9 cellular contexts compared by ENCODE assay signal in the genomic region with DNA sequence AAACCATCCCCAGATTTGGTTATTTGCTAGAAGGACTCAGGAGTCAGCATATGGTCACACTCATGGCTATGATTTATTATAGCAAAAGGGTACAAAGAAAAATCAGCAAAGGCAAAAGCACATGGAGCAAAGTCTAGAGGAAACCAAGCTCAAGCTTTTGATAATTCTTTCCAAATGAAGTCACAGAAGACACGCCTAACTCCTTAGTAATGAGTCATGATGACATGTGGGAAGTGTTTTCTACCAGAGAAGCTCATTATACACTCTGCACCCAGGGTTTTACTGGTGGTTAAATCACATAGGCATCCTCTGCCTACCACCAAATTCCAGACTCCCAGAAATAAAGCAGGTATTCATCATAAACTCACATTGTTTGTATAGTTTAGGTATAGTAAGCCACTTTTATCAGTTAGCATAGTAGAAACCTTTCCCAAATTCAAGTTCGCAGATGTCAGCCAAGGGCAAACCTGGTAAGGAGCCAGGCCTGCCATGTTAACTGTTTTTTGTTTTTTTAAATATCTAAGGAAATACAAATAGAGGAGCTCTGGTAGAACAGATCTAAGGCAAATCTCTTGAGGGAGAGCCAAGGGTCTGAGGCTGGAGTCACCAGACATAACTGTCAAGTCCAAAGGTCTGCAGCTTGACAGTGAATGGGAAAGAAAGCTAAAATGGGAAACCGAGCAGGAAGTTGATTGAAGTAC. TPM values are rescaled to one million over a fixed set of nuclear protein-coding genes. Genes with fewer than 3 reads are reported as not detected.
DNase-seq lines count a peak whose midpoint lies in the region; ATAC-seq and TF ChIP-seq lines count a peak whose summit lies in the region.
"Had no signal": no experiment of that assay in that cellular context is flagged by ENCODE, and none has a peak within 500 bp of the region (broad histone marks: within the 10 kb centered on the region; RNA-seq: fewer than 3 reads in every experiment).

No MANE protein-coding gene starts in this region.

- H3K27me3 Mint-ChIP-seq in activated T-helper 1 cell treated with anti-CD3 and anti-CD28 coated beads, Interleukin-12 subunit alpha, Interleukin-12 subunit beta, Interleukin-2, Interleukin-4 antibody, amounts not matched to agents 30 ng/mL and 10 ng/mL and 1 ng/mL, durations not matched to agents 14 hours and 24 hours and 36 hours (ENCODE audit: insufficient read depth), result no peaks in the 10 kb centered on the region
- H3K27me3 Mint-ChIP-seq: IgD-negative memory B cell had no signal

- H3K27ac Mint-ChIP-seq in activated T-helper 1 cell treated with anti-CD3 and anti-CD28 coated beads, Interleukin-12 subunit alpha, Interleukin-12 subunit beta, Interleukin-2, Interleukin-4 antibody, amounts not matched to agents 30 ng/mL and 10 ng/mL and 1 ng/mL, durations not matched to agents 14 hours and 24 hours and 36 hours, result no peak overlapping the region
- H3K27ac Mint-ChIP-seq: IgD-negative memory B cell had no signal

- no peak overlapping the region for H3K4me3 Mint-ChIP-seq in activated T-helper 1 cell treated with anti-CD3 and anti-CD28 coated beads, Interleukin-12 subunit alpha, Interleukin-12 subunit beta, Interleukin-2, Interleukin-4 antibody, amounts not matched to agents 30 ng/mL and 10 ng/mL and 1 ng/mL, durations not matched to agents 14 hours and 24 hours and 36 hours
- H3K4me3 Mint-ChIP-seq: IgD-negative memory B cell had no signal

- H3K4me1 Mint-ChIP-seq in activated T-helper 1 cell treated with anti-CD3 and anti-CD28 coated beads, Interleukin-12 subunit alpha, Interleukin-12 subunit beta, Interleukin-2, Interleukin-4 antibody, amounts not matched to agents 30 ng/mL and 10 ng/mL and 1 ng/mL, durations not matched to agents 14 hours and 24 hours and 36 hours (ENCODE audit: low read depth), result peaks cover 9% of the 10 kb centered on the region
- H3K4me1 Mint-ChIP-seq: IgD-negative memory B cell had no signal

- intact Hi-C loops in activated T-helper 1 cell treated with anti-CD3 and anti-CD28 coated beads, Interleukin-12 subunit alpha, Interleukin-12 subunit beta, Interleukin-2, Interleukin-4 antibody, amounts not matched to agents 30 ng/mL and 10 ng/mL and 1 ng/mL, durations not matched to agents 14 hours and 24 hours and 36 hours (cut with micrococcal nuclease), result loop anchor here (1.0 kb wide), 1 partner anchor 15 kb away; no protein-coding TSS in a partner anchor

- H3K4me3 ChIP-seq in retinal pigment epithelial cell (ENCODE audit: low read length), result no peak overlapping the region

- no peak for TF ChIP-seq CTCF in retinal pigment epithelial cell (conservative IDR thresholded peaks at IDR 0.05; ENCODE audit: low read depth, low read length)

- H3K9me3 Mint-ChIP-seq in activated T-helper 1 cell treated with anti-CD3 and anti-CD28 coated beads, Interleukin-12 subunit alpha, Interleukin-12 subunit beta, Interleukin-2, Interleukin-4 antibody, amounts not matched to agents 30 ng/mL and 10 ng/mL and 1 ng/mL, durations not matched to agents 14 hours and 24 hours and 36 hours, result no peaks in the 10 kb centered on the region
- H3K9me3 Mint-ChIP-seq: IgD-negative memory B cell had no signal

- ATAC-seq in HG03097 (IDR thresholded peaks at IDR 0.05; ENCODE audit: low FRiP score, unreplicated experiment), result no peak

- H3K36me3 Mint-ChIP-seq in activated T-helper 1 cell treated with anti-CD3 and anti-CD28 coated beads, Interleukin-12 subunit alpha, Interleukin-12 subunit beta, Interleukin-2, Interleukin-4 antibody, amounts not matched to agents 30 ng/mL and 10 ng/mL and 1 ng/mL, durations not matched to agents 14 hours and 24 hours and 36 hours (ENCODE audit: low read depth), result no peaks in the 10 kb centered on the region
- H3K36me3 Mint-ChIP-seq: IgD-negative memory B cell had no signal

- DNase-seq in ELR (ENCODE audit: low read depth), result peak; percentile 99
- DNase-seq in RPMI7951 (ENCODE audit: low read depth), result peak; percentile 97
- DNase-seq in fibroblast of the conjunctiva (ENCODE audit: low read depth), result peak; percentile 85
- peak; percentile 93 for DNase-seq in retinal pigment epithelial cell (ENCODE audit: low read depth)
- no peak for DNase-seq in NCI-H1930 (lab: John Stamatoyannopoulos, UW)
- no peak for DNase-seq in activated T-helper 1 cell treated with anti-CD3 and anti-CD28 coated beads, Interleukin-12 subunit alpha, Interleukin-12 subunit beta, Interleukin-2, Interleukin-4 antibody, amounts not matched to agents 30 ng/mL and 10 ng/mL and 1 ng/mL, durations not matched to agents 14 hours and 24 hours and 36 hours (ENCODE audit: low spot score)
- DNase-seq in NCI-H1417 (lab: John Stamatoyannopoulos, UW), result no peak

RNA-seq across cellular contexts. Expression of a gene that starts 15.4 kb away (rescaled TPM):
- 80.4 and 86.2 TPM in 2 replicates for total RNA-seq in RPMI7951 (2014; rRNA removed; shearing (Covaris generic))
- total RNA-seq in activated T-helper 1 cell treated with anti-CD3 and anti-CD28 coated beads, Interleukin-12 subunit alpha, Interleukin-12 subunit beta, Interleukin-2, Interleukin-4 antibody, amounts not matched to agents 30 ng/mL and 10 ng/mL and 1 ng/mL, durations not matched to agents 14 hours and 24 hours and 36 hours, result 21.0 and 21.2 TPM in 2 replicates

Comparison
In these comparisons a context has a peak if more than half of its experiments do, and no peak if none do; other contexts are left out.
1. DNase-seq: peak in ELR (single experiment), RPMI7951 (single experiment), fibroblast of the conjunctiva (single experiment) and retinal pigment epithelial cell (single experiment); none in NCI-H1930 (0 of 2), activated T-helper 1 cell treated with anti-CD3 and anti-CD28 coated beads, Interleukin-12 subunit alpha, Interleukin-12 subunit beta, Interleukin-2, Interleukin-4 antibody, amounts not matched to agents 30 ng/mL and 10 ng/mL and 1 ng/mL, durations not matched to agents 14 hours and 24 hours and 36 hours (single experiment) and NCI-H1417 (0 of 3).